In the genomic region with DNA sequence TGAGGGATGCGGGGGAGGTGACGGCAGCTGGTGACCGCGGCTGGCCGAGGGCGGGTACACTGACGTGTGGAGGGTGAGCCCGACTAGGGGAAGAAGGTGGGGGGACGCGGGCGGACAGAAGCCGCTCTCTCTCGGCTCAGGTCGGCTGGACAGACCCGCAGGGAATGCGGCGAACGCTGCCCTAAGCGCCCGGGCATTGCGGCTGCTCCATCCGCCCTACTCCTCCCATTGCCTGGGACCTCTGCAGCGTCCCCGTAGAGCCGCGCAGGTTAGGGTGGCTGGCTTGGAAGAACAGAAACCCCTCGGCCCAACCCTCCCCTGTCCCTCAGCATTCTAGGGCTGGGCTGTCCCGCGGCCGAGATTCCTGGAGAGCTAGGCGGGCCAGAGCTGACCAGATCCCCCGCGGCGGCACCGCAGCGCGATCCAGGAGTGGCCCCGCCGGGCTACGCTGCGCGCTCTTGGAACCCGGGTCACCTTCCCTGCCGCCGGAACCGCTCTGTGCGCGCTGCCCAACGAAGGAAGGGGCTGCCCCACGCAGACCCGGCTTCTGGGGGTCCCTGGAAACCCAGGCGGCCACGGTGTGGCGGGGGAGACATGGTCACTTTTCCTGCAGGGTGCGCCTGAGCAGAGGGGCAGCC, we compare ENCODE assay signal across 14 cellular contexts. TPM values are rescaled to one million over a fixed set of nuclear protein-coding genes. Genes with fewer than 3 reads are reported as not detected.
DNase-seq lines count a peak whose midpoint lies in the region; ATAC-seq, FAIRE-seq and TF ChIP-seq lines count a peak whose summit lies in the region.
"Had no signal": no experiment of that assay in that cellular context is flagged by ENCODE, and none has a peak within 500 bp of the region (broad histone marks: within the 10 kb centered on the region; RNA-seq: fewer than 3 reads in every experiment).

No MANE protein-coding gene starts in this region.

- H3K4me1 ChIP-seq in mesodermal cell (ENCODE audit: control insufficient read depth, insufficient read depth, low read length, poor library complexity, severe bottlenecking) (peaks cover 27% of the 10 kb centered on the region), upper lobe of right lung (peaks cover 27% of the 10 kb centered on the region)

- no peak for TF ChIP-seq POLR2A in H54 (IDR thresholded peaks at IDR 0.05; ENCODE audit: low read depth, low read length)

- no peak for DNase-seq in natural killer cell treated with Interleukin-12 subunit alpha and Interleukin-12 subunit beta and Interleukin-15 and Interleukin-18, amount 100 ng/mL, for 72 hours (ENCODE audit: low spot score)
- DNase-seq in natural killer cell (no peak), upper lobe of right lung (no peak), H54 (ENCODE audit: insufficient read length, low spot score) (no peak), NK-92 (lab: John Stamatoyannopoulos, UW; ENCODE audit: unreplicated experiment) (no peak)
- DNase-seq in activated naive CD8-positive, alpha-beta T cell treated with anti-CD3 and anti-CD28 coated beads, Interleukin-2, amount 50 U/mL, for 24 hours = peak; percentile 25
- DNase-seq: effector CD8-positive, alpha-beta T cell; NCI-H146; occipital lobe; RPMI8226 had no signal

- H3K27ac Mint-ChIP-seq in natural killer cell treated with Interleukin-12 subunit alpha and Interleukin-12 subunit beta and Interleukin-15 and Interleukin-18, amount 100 ng/mL, for 72 hours = no peak overlapping the region
- peak overlapping the region in 1 of 2 donors; percentile 18 for H3K27ac Mint-ChIP-seq in natural killer cell
- H3K27ac Mint-ChIP-seq in activated naive CD8-positive, alpha-beta T cell treated with anti-CD3 and anti-CD28 coated beads, Interleukin-2, amount 50 U/mL, for 24 hours = no peak overlapping the region

- H3K9me3 Mint-ChIP-seq in natural killer cell treated with Interleukin-12 subunit alpha and Interleukin-12 subunit beta and Interleukin-15 and Interleukin-18, amount 100 ng/mL, for 72 hours = no peaks in the 10 kb centered on the region
- H3K9me3 Mint-ChIP-seq in natural killer cell = no peaks in the 10 kb centered on the region
- H3K9me3 Mint-ChIP-seq in activated naive CD8-positive, alpha-beta T cell treated with anti-CD3 and anti-CD28 coated beads, Interleukin-2, amount 50 U/mL, for 24 hours = no peaks in the 10 kb centered on the region

- FAIRE-seq in H54 (lab: Jason Lieb, UNC) = no peak

- H3K4me3 ChIP-seq in mesodermal cell (ENCODE audit: extremely low read depth, insufficient read depth, low read length, poor library complexity, severe bottlenecking) (peak overlapping the region; percentile 8), upper lobe of right lung (no peak overlapping the region)

- no peak for TF ChIP-seq CTCF in natural killer cell (IDR thresholded peaks at IDR 0.05)
- TF ChIP-seq CTCF in upper lobe of right lung (IDR thresholded peaks at IDR 0.05) = no peak

- peaks cover 16 to 33% of the 10 kb centered on the region in 2 donors for H3K4me1 Mint-ChIP-seq in natural killer cell treated with Interleukin-12 subunit alpha and Interleukin-12 subunit beta and Interleukin-15 and Interleukin-18, amount 100 ng/mL, for 72 hours (ENCODE audit: low read depth in 2 of 2)
- peaks cover 20 to 54% of the 10 kb centered on the region in 2 donors for H3K4me1 Mint-ChIP-seq in natural killer cell
- peaks cover 19% of the 10 kb centered on the region for H3K4me1 Mint-ChIP-seq in activated naive CD8-positive, alpha-beta T cell treated with anti-CD3 and anti-CD28 coated beads, Interleukin-2, amount 50 U/mL, for 24 hours

- H3K9me3 ChIP-seq in mesodermal cell (ENCODE audit: control insufficient read depth, low read length) (no peaks in the 10 kb centered on the region), upper lobe of right lung (no peaks in the 10 kb centered on the region)

- H3K36me3 ChIP-seq in mesodermal cell (ENCODE audit: control insufficient read depth, insufficient read depth, low read length) = no peaks in the 10 kb centered on the region
- H3K36me3 ChIP-seq in upper lobe of right lung = no peaks in the 10 kb centered on the region

- H3K4me3 Mint-ChIP-seq in natural killer cell treated with Interleukin-12 subunit alpha and Interleukin-12 subunit beta and Interleukin-15 and Interleukin-18, amount 100 ng/mL, for 72 hours = peak overlapping the region; percentile 19
- no peak overlapping the region for H3K4me3 Mint-ChIP-seq in natural killer cell
- H3K4me3 Mint-ChIP-seq in activated naive CD8-positive, alpha-beta T cell treated with anti-CD3 and anti-CD28 coated beads, Interleukin-2, amount 50 U/mL, for 24 hours = no peak overlapping the region

- 1% methylated on average over 33 to 52 of the region's 55 CpGs for WGBS in mesodermal cell (ENCODE audit: insufficient coverage in 2 of 2), 2 experiments

- no peak overlapping the region for H3K27ac ChIP-seq in mesodermal cell (ENCODE audit: low read depth, low read length, severe bottlenecking)
- no peak overlapping the region for H3K27ac ChIP-seq in upper lobe of right lung

- no peaks in the 10 kb centered on the region for H3K36me3 Mint-ChIP-seq in natural killer cell treated with Interleukin-12 subunit alpha and Interleukin-12 subunit beta and Interleukin-15 and Interleukin-18, amount 100 ng/mL, for 72 hours
- H3K36me3 Mint-ChIP-seq in natural killer cell = no peaks in the 10 kb centered on the region
- H3K36me3 Mint-ChIP-seq in activated naive CD8-positive, alpha-beta T cell treated with anti-CD3 and anti-CD28 coated beads, Interleukin-2, amount 50 U/mL, for 24 hours (ENCODE audit: low read depth) = no peaks in the 10 kb centered on the region

- peaks cover 39 to 53% of the 10 kb centered on the region in 2 donors for H3K27me3 Mint-ChIP-seq in natural killer cell treated with Interleukin-12 subunit alpha and Interleukin-12 subunit beta and Interleukin-15 and Interleukin-18, amount 100 ng/mL, for 72 hours
- H3K27me3 Mint-ChIP-seq in natural killer cell (ENCODE audit: low read depth in 2 of 2) = peaks cover 42 to 76% of the 10 kb centered on the region in 2 donors
- H3K27me3 Mint-ChIP-seq in activated naive CD8-positive, alpha-beta T cell treated with anti-CD3 and anti-CD28 coated beads, Interleukin-2, amount 50 U/mL, for 24 hours = peaks cover 71% of the 10 kb centered on the region

- intact Hi-C loops in natural killer cell (cut with micrococcal nuclease) (no loop called here), upper lobe of right lung (cut with DNase I) (no loop called here)

- peaks cover 86% of the 10 kb centered on the region for H3K27me3 ChIP-seq in upper lobe of right lung

- ATAC-seq in natural killer cell treated with Interleukin-12 subunit alpha and Interleukin-12 subunit beta and Interleukin-15 and Interleukin-18, amount 100 ng/mL, for 72 hours = no peak
- ATAC-seq in natural killer cell (no peak), upper lobe of right lung (peak; percentile 6), HG02938 (IDR thresholded peaks at IDR 0.05; ENCODE audit: unreplicated experiment) (no peak)
- ATAC-seq in activated naive CD8-positive, alpha-beta T cell treated with anti-CD3 and anti-CD28 coated beads, Interleukin-2, amount 50 U/mL, for 24 hours = no peak
- ATAC-seq: activated CD4-positive, CD25-positive, alpha-beta regulatory T cell treated with anti-CD3 and anti-CD28 coated beads, Interleukin-2, amount 50 U/mL, for 24 hours had no signal

RNA-seq across cellular contexts. Expression of a gene that starts 3.0 kb away (rescaled TPM):
- total RNA-seq in natural killer cell treated with Interleukin-12 subunit alpha and Interleukin-12 subunit beta and Interleukin-15 and Interleukin-18, amount 100 ng/mL, for 72 hours = under 1 TPM; 0.45 to 0.71 TPM
- total RNA-seq in natural killer cell (1 to 10 TPM in 1 of 3 donors, under 1 TPM in 1, not detected in 1; 0.35 to 1.1 TPM), upper lobe of right lung (2.1 TPM)
- polyA plus RNA-seq in mesodermal cell (2013, experiment 1 of 2) = 0.66 TPM
- 0.25 TPM for polyA plus RNA-seq in mesodermal cell (2013, experiment 2 of 2)
- total RNA-seq: occipital lobe had no signal

RNA-seq across cellular contexts. Expression of a gene that starts 23.1 kb away (rescaled TPM):
- not detected for total RNA-seq in natural killer cell treated with Interleukin-12 subunit alpha and Interleukin-12 subunit beta and Interleukin-15 and Interleukin-18, amount 100 ng/mL, for 72 hours
- total RNA-seq in natural killer cell (not detected), upper lobe of right lung (0.69 TPM)
- 1.9 TPM for polyA plus RNA-seq in mesodermal cell (2013, experiment 1 of 2)
- polyA plus RNA-seq in mesodermal cell (2013, experiment 2 of 2) = 1.2 TPM
- total RNA-seq: occipital lobe had no signal
- polyA plus RNA-seq: CD14-positive monocyte had no signal
